ENCODE assay signal across 2 cellular contexts in genomic region chr7:93046641-93047040, GRCh38.
TF ChIP-seq lines count a peak whose summit lies in the region.

No MANE protein-coding gene starts in this region.

TF ChIP-seq in IMR-90, 13 proteins besides CTCF, POLR2A, EP300 and RAD21:
- TF ChIP-seq MXI1 (IDR thresholded peaks at IDR 0.05; ENCODE audit: borderline replicate concordance, low read depth, low read length) (no peak), NFE2L2 (IDR thresholded peaks at IDR 0.05; ENCODE audit: low read depth, low read length) (0 out of 2 replicates have a peak, but pooled peaks have one; percentile 25), MAFK (IDR thresholded peaks at IDR 0.05; ENCODE audit: low read depth, low read length) (no peak)

TF ChIP-seq in K562, 482 proteins besides CTCF, POLR2A, EP300 and RAD21 (continues in another document):
- TF ChIP-seq MAZ (CRISPR knock-in tag; conservative IDR thresholded peaks at IDR 0.05 in 1 of 2, IDR thresholded peaks at IDR 0.05 in 1 of 2) = 0 out of 4 replicates have a peak, but pooled peaks of 1 of the 2 experiments have one; percentile 20
- no peak for TF ChIP-seq SIN3B (IDR thresholded peaks at IDR 0.05; ENCODE audit: low read depth)
- no peak for TF ChIP-seq ZNF140 (CRISPR knock-in tag; IDR thresholded peaks at IDR 0.05)
- peak; percentile 40; the same call in 1 of the 2 replicates for TF ChIP-seq ATF7 (IDR thresholded peaks at IDR 0.05)
- no peak for TF ChIP-seq TSC22D4 (tag; IDR thresholded peaks at IDR 0.05)
- no peak for TF ChIP-seq ZNF445 (CRISPR knock-in tag; IDR thresholded peaks at IDR 0.05; ENCODE audit: low read depth)
- no peak for TF ChIP-seq ATF1 (CRISPR knock-in tag; IDR thresholded peaks at IDR 0.05)
- TF ChIP-seq ATF1 (tag; IDR thresholded peaks at IDR 0.05) = peak; percentile 43; the same call in 1 of the 2 replicates
- peak; percentile 91 for TF ChIP-seq MAFK (IDR thresholded peaks at IDR 0.05; ENCODE audit: low read length)
- no peak for TF ChIP-seq E2F4 (CRISPR knock-in tag; IDR thresholded peaks at IDR 0.05; ENCODE audit: low read depth)
- TF ChIP-seq ZNF134 (CRISPR knock-in tag; conservative IDR thresholded peaks at IDR 0.05) = no peak
- peak; percentile 55 for TF ChIP-seq GABPA (tag; conservative IDR thresholded peaks at IDR 0.05; ENCODE audit: low read depth)
- TF ChIP-seq STAT6 (CRISPR knock-in tag; IDR thresholded peaks at IDR 0.05) = no peak
- no peak for TF ChIP-seq CUX1 (CRISPR knock-in tag; IDR thresholded peaks at IDR 0.05)
- peak; percentile 37; the same call in 1 of the 2 replicates for TF ChIP-seq CXXC5 (CRISPR knock-in tag; IDR thresholded peaks at IDR 0.05)
- TF ChIP-seq SRSF7 (optimal IDR thresholded peaks at IDR 0.05; ENCODE audit: low read depth, low read length) = no peak
- TF ChIP-seq PURB (CRISPR knock-in tag; IDR thresholded peaks at IDR 0.05; ENCODE audit: low read depth) = no peak
- TF ChIP-seq ZNF280B (CRISPR knock-in tag; IDR thresholded peaks at IDR 0.05) = no peak
- TF ChIP-seq SMAD4 (CRISPR knock-in tag; conservative IDR thresholded peaks at IDR 0.05) = no peak
- TF ChIP-seq SOX6 (IDR thresholded peaks at IDR 0.05) = peak; percentile 78
- peak; percentile 89 for TF ChIP-seq PRDM10 (IDR thresholded peaks at IDR 0.05; ENCODE audit: partially characterized antibody)
- no peak for TF ChIP-seq ZNF644 (tag; IDR thresholded peaks at IDR 0.05; ENCODE audit: low read depth)
- peak; percentile 98 for TF ChIP-seq MAFG (tag; conservative IDR thresholded peaks at IDR 0.05)
- no peak for TF ChIP-seq GTF2B (IDR thresholded peaks at IDR 0.05; ENCODE audit: extremely low read depth, insufficient read length)
- TF ChIP-seq PYGO2 (tag; IDR thresholded peaks at IDR 0.05) = no peak
- TF ChIP-seq BRCA1 (IDR thresholded peaks at IDR 0.05) = no peak
- no peak for TF ChIP-seq BRCA1 (CRISPR knock-in tag; IDR thresholded peaks at IDR 0.05)
- TF ChIP-seq TEAD1 (CRISPR knock-in tag; IDR thresholded peaks at IDR 0.05) = no peak
- peak; percentile 95 for TF ChIP-seq PKNOX1 (IDR thresholded peaks at IDR 0.05)
- TF ChIP-seq NFIC (IDR thresholded peaks at IDR 0.05) = peak; percentile 63
- no peak for TF ChIP-seq FIP1L1 (IDR thresholded peaks at IDR 0.05; ENCODE audit: low read depth, low read length, poor library complexity, severe bottlenecking)
- TF ChIP-seq HMGN3 (IDR thresholded peaks at IDR 0.05; ENCODE audit: borderline replicate concordance, extremely low read depth, insufficient read length, low read depth, low read length) = no peak
- peak; percentile 49; the same call in 1 of the 2 replicates for TF ChIP-seq CC2D1A (IDR thresholded peaks at IDR 0.05)
- TF ChIP-seq RBM17 (IDR thresholded peaks at IDR 0.05; ENCODE audit: borderline replicate concordance, low read depth, low read length) = no peak
- TF ChIP-seq ZNF507 (tag; conservative IDR thresholded peaks at IDR 0.05) = no peak
- no peak for TF ChIP-seq IRF9 (tag; IDR thresholded peaks at IDR 0.05)
- no peak for TF ChIP-seq PRPF4 (IDR thresholded peaks at IDR 0.05; ENCODE audit: insufficient read depth, low read depth, low read length, poor library complexity, severe bottlenecking)
- peak; percentile 31; the same call in 1 of the 2 replicates for TF ChIP-seq ESRRA (IDR thresholded peaks at IDR 0.05; ENCODE audit: borderline replicate concordance, low read depth)
- TF ChIP-seq E2F6 (IDR thresholded peaks at IDR 0.05; ENCODE audit: borderline replicate concordance in 1 of 2, extremely low read depth in 1 of 2, insufficient read depth in 1 of 2, insufficient read length in 1 of 2, low read depth in 1 of 2, low read length in 1 of 2, poor library complexity in 1 of 2, severe bottlenecking in 1 of 2) = peak; percentile 32 to 47
- no peak for TF ChIP-seq ZNF311 (CRISPR knock-in tag; IDR thresholded peaks at IDR 0.05)
- TF ChIP-seq CBX1 (IDR thresholded peaks at IDR 0.05; ENCODE audit: low read depth) = no peak
- TF ChIP-seq CTBP1 (IDR thresholded peaks at IDR 0.05; ENCODE audit: borderline replicate concordance) = peak; percentile 58; the same call in 1 of the 2 replicates
- no peak for TF ChIP-seq NFYB (IDR thresholded peaks at IDR 0.05; ENCODE audit: extremely low read depth, insufficient read length)
- TF ChIP-seq ZNF174 (CRISPR knock-in tag; IDR thresholded peaks at IDR 0.05) = no peak
- TF ChIP-seq MAFF (IDR thresholded peaks at IDR 0.05; ENCODE audit: low read length) = peak; percentile 95
- TF ChIP-seq HDAC3 (IDR thresholded peaks at IDR 0.05; ENCODE audit: borderline replicate concordance, partially characterized antibody) = no peak
- TF ChIP-seq EP400 (IDR thresholded peaks at IDR 0.05) = peak; percentile 58
- TF ChIP-seq YY1 (IDR thresholded peaks at IDR 0.05; ENCODE audit: borderline replicate concordance in 1 of 3, control insufficient read depth in 1 of 3, extremely low read depth in 1 of 3, insufficient read depth in 3 of 3, insufficient read length in 1 of 3, insufficient replicate concordance in 2 of 3, low read depth in 1 of 3, low read length in 2 of 3) = peak in 1 of 3 experiments; percentile 68
